8 cellular contexts compared by ENCODE assay signal in the genomic region with DNA sequence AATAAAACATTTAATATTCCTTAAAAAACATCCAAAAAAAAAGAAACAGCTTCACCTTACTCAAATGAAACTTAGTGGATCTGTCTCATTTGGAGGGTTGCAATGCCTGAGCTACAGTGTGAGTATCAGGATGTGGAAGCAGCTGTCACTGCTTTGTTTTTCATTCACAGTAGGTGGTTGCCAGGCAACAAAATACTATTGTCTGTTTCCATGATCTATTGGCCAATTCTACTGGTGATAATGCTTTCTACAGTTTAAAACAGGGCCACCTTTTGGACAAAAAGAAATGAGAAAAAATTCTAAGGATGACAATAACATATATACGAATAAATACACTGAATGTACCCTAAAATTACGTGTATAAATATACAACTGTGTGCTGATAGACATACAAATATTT. TPM values are rescaled to one million over a fixed set of nuclear protein-coding genes. Genes with fewer than 3 reads are reported as not detected.
A peak's percentile ranks its signal among the peaks of the same experiment; 100 is the strongest.
DNase-seq lines count a peak whose midpoint lies in the region; ATAC-seq and TF ChIP-seq lines count a peak whose summit lies in the region.

No MANE protein-coding gene starts in this region.

- H3K4me3 ChIP-seq in AG10803 (ENCODE audit: low read length): no peak overlapping the region

- DNase-seq in AG10803 (ENCODE audit: low read depth) (peak; percentile 61), NCI-H748 treated with DMSO at 0.1 percent for 48 hours (lab: John Stamatoyannopoulos, UW) (peak; percentile 78), foreskin keratinocyte (peak in 1 of 2 donors; percentile 62), RKO (ENCODE audit: low spot score) (no peak)
- DNase-seq in activated T-cell treated with anti-CD3 and anti-CD28 coated beads, Interleukin-2, amount 50 U/mL, for 1 hour: no peak
- DNase-seq in stimulated activated CD4-positive, alpha-beta T cell treated with anti-CD3 and anti-CD28 coated beads, Interleukin-2, amount 100 ng/mL, for 48 hours: no peak
- no peak for DNase-seq in stimulated activated CD4-positive, alpha-beta T cell treated with anti-CD3 and anti-CD28 coated beads, Interleukin-12 subunit alpha, Interleukin-12 subunit beta, amount 100 ng/mL, for 4 hours

- no peaks in the 10 kb centered on the region for H3K4me1 ChIP-seq in foreskin keratinocyte

- H3K27ac ChIP-seq in foreskin keratinocyte: no peak overlapping the region

- ATAC-seq in HG03159 (IDR thresholded peaks at IDR 0.05; ENCODE audit: unreplicated experiment): peak; percentile 49
- peak; percentile 33 for ATAC-seq in foreskin keratinocyte

- no peaks in the 10 kb centered on the region for H3K27me3 ChIP-seq in foreskin keratinocyte

- TF ChIP-seq CTCF in AG10803 (conservative IDR thresholded peaks at IDR 0.05; ENCODE audit: low read length): no peak
- TF ChIP-seq CTCF in foreskin keratinocyte (conservative IDR thresholded peaks at IDR 0.05): peak; percentile 36

RNA-seq across cellular contexts. Expression of a gene that starts 3.0 kb away (rescaled TPM):
- 0.92 and 1.5 TPM in 2 replicates for total RNA-seq in foreskin keratinocyte
- 0.55 and 0.66 TPM in 2 replicates for polyA plus RNA-seq in foreskin keratinocyte

Comparison
In these comparisons a context has a peak if more than half of its experiments do, and no peak if none do; other contexts are left out.
1. DNase-seq: peak in AG10803 (single experiment) and NCI-H748 treated with DMSO at 0.1 percent for 48 hours (single experiment); none in activated T-cell treated with anti-CD3 and anti-CD28 coated beads, Interleukin-2, amount 50 U/mL, for 1 hour (single experiment), RKO (single experiment), stimulated activated CD4-positive, alpha-beta T cell treated with anti-CD3 and anti-CD28 coated beads, Interleukin-2, amount 100 ng/mL, for 48 hours (0 of 2) and stimulated activated CD4-positive, alpha-beta T cell treated with anti-CD3 and anti-CD28 coated beads, Interleukin-12 subunit alpha, Interleukin-12 subunit beta, amount 100 ng/mL, for 4 hours (single experiment).